Comparison of ENCODE assay signal across 18 cellular contexts in genomic region chr20:15889073-15889923, GRCh38.
DNase-seq lines count a peak whose midpoint lies in the region; ATAC-seq, FAIRE-seq and TF ChIP-seq lines count a peak whose summit lies in the region.
"Had no signal": no experiment of that assay in that cellular context is flagged by ENCODE, and none has a peak within 500 bp of the region (broad histone marks: within the 10 kb centered on the region; RNA-seq: fewer than 3 reads in every experiment).

No MANE protein-coding gene starts in this region.

- no peak overlapping the region for H3K23ac ChIP-seq in H1 (ENCODE audit: insufficient read length)

- H3K4me3 Mint-ChIP-seq in effector memory CD8-positive, alpha-beta T cell: no peak overlapping the region
- H3K4me3 Mint-ChIP-seq: activated naive CD8-positive, alpha-beta T cell treated with anti-CD3 and anti-CD28 coated beads, Interleukin-2, amount 10 ng/mL, durations not matched to agents 7 days and 5 days; IgD-negative memory B cell; T-helper 1 cell treated with Interleukin-12 subunit alpha and Interleukin-12 subunit beta and Interleukin-4 antibody, amounts not matched to agents 30 μg/mL and 1 μg/mL, for 36 hours had no signal

- no peak for TF ChIP-seq POLR2A in H1 (IDR thresholded peaks at IDR 0.05; ENCODE audit: control extremely low read depth in 1 of 2, low read depth in 2 of 2, low read length in 2 of 2)

- no peak overlapping the region for H3K14ac ChIP-seq in H1 (ENCODE audit: insufficient read length)

- H2BK12ac ChIP-seq in H1 (ENCODE audit: low read depth, low read length): no peak overlapping the region

- H3K27me3 Mint-ChIP-seq in effector memory CD8-positive, alpha-beta T cell: no peaks in the 10 kb centered on the region
- H3K27me3 Mint-ChIP-seq: activated naive CD8-positive, alpha-beta T cell treated with anti-CD3 and anti-CD28 coated beads, Interleukin-2, amount 10 ng/mL, durations not matched to agents 7 days and 5 days; IgD-negative memory B cell had no signal

- H3K36me3 ChIP-seq in BLaER1 (peaks cover 58% of the 10 kb centered on the region), H1 (ENCODE audit: control insufficient read depth in 2 of 4, insufficient read depth in 4 of 4, low read length in 3 of 4) (no peaks in the 10 kb centered on the region)

- no peaks in the 10 kb centered on the region for H3K79me2 ChIP-seq in H1 (ENCODE audit: control insufficient read depth in 1 of 2, insufficient read depth in 2 of 2, low read length in 2 of 2)

- no peaks in the 10 kb centered on the region for H3K27me3 ChIP-seq in BLaER1
- H3K27me3 ChIP-seq in H1 (replicated peaks in 1 of 4; ENCODE audit: control insufficient read depth in 3 of 4, extremely low read depth in 1 of 4, insufficient read depth in 3 of 4, low read length in 3 of 4): no peaks in the 10 kb centered on the region
- no peaks in the 10 kb centered on the region for H3K27me3 ChIP-seq in foreskin keratinocyte

- no peaks in the 10 kb centered on the region for H4K20me1 ChIP-seq in BLaER1
- H4K20me1 ChIP-seq in H1 (replicated peaks in 1 of 2; ENCODE audit: control insufficient read depth in 1 of 2, insufficient read depth in 2 of 2, low read length in 2 of 2): no peaks in the 10 kb centered on the region

- H3K27ac ChIP-seq in BLaER1 (no peak overlapping the region), H1 (ENCODE audit: low read depth, low read length) (no peak overlapping the region), foreskin keratinocyte (no peak overlapping the region)

- H2BK20ac ChIP-seq in H1 (ENCODE audit: low read length): no peak overlapping the region

- no peak overlapping the region for H2BK5ac ChIP-seq in H1 (ENCODE audit: low read depth, low read length)

- no peak overlapping the region for H2BK120ac ChIP-seq in H1 (replicated peaks; ENCODE audit: low read depth, low read length)

- H3K4me1 ChIP-seq in BLaER1 (peaks cover 53% of the 10 kb centered on the region), H1 (replicated peaks in 1 of 4; ENCODE audit: control insufficient read depth in 3 of 4, insufficient read depth in 4 of 4, low read length in 3 of 4) (peaks cover 0 to 15% (median 9%) of the 10 kb centered on the region in 4 experiments; a peak in 3 of 7 replicates), foreskin keratinocyte (no peaks in the 10 kb centered on the region)

- H2AFZ ChIP-seq in H1 (ENCODE audit: low read length): no peak overlapping the region

- no peak overlapping the region for H3K9ac ChIP-seq in BLaER1
- no peak overlapping the region for H3K9ac ChIP-seq in H1 (replicated peaks in 1 of 4; ENCODE audit: extremely low read depth in 1 of 4, low read depth in 3 of 4, low read length in 3 of 4)

- no peak overlapping the region for H3K27ac Mint-ChIP-seq in effector memory CD8-positive, alpha-beta T cell
- H3K27ac Mint-ChIP-seq: activated naive CD8-positive, alpha-beta T cell treated with anti-CD3 and anti-CD28 coated beads, Interleukin-2, amount 10 ng/mL, durations not matched to agents 7 days and 5 days; IgD-negative memory B cell; T-helper 1 cell treated with Interleukin-12 subunit alpha and Interleukin-12 subunit beta and Interleukin-4 antibody, amounts not matched to agents 30 μg/mL and 1 μg/mL, for 36 hours had no signal

- no peak for DNase-seq in GM19239 (ENCODE audit: insufficient read length, low spot score)
- DNase-seq in NCI-H2081 (lab: John Stamatoyannopoulos, UW): peak; percentile 78 to 90
- no peak for DNase-seq in H1 (ENCODE audit: low read depth in 1 of 2, low spot score in 2 of 2)
- DNase-seq in effector memory CD8-positive, alpha-beta T cell: no peak
- DNase-seq in activated T-cell treated with anti-CD3 and anti-CD28 coated beads for 4 hours: no peak
- no peak for DNase-seq in foreskin keratinocyte
- no peak for DNase-seq in NCI-H187 treated with DMSO at 0.1 percent for 48 hours (lab: John Stamatoyannopoulos, UW)
- DNase-seq: activated CD4-positive, alpha-beta T cell treated with anti-CD3 and anti-CD28 coated beads for 1 hour; activated naive CD8-positive, alpha-beta T cell treated with anti-CD3 and anti-CD28 coated beads, Interleukin-2, amount 10 ng/mL, durations not matched to agents 7 days and 5 days; cerebellar nuclear complex; glutamatergic neuron; stimulated activated CD4-positive, alpha-beta T cell treated with anti-CD3 and anti-CD28 coated beads, Interleukin-1b, Interleukin-23, amount 100 ng/mL, for 48 hours; stimulated activated CD8-positive, alpha-beta memory T cell treated with anti-CD3 and anti-CD28 coated beads, Interleukin-4, amount 100 ng/mL, for 48 hours had no signal

- H3K4me3 ChIP-seq in BLaER1: no peak overlapping the region
- H3K4me3 ChIP-seq in H1 (ENCODE audit: extremely low read depth in 1 of 4, insufficient read depth in 2 of 4, low read depth in 3 of 4, low read length in 4 of 4): no peak overlapping the region

- WGBS in H1 (ENCODE audit: extremely low coverage in 1 of 2, insufficient coverage in 1 of 2, insufficient read length in 1 of 2, insufficient replicate concordance in 2 of 2, low coverage in 1 of 2, low lambda C conversion rate in 2 of 2, missing lambda C conversion rate in 1 of 2), 2 experiments: 75% methylated on average over 3 of the region's 3 CpGs; no CpG with 5 or more reads in 1 of the 2 experiments

- no peak overlapping the region for H4K5ac ChIP-seq in H1 (ENCODE audit: insufficient read length, low read depth, low read length)

- H3K79me1 ChIP-seq in H1 (ENCODE audit: low read depth, low read length): no peaks in the 10 kb centered on the region

- H3K23me2 ChIP-seq in H1 (ENCODE audit: low read depth, low read length): no peaks in the 10 kb centered on the region

- H3K4me2 ChIP-seq in BLaER1: peak overlapping the region; percentile 65
- peak overlapping the region in 1 of 2 experiments; percentile 18; a peak in 1 of 4 replicates for H3K4me2 ChIP-seq in H1 (ENCODE audit: insufficient read depth in 1 of 2, low read depth in 2 of 2, low read length in 2 of 2)

- H3K9me3 ChIP-seq in BLaER1 (peaks cover 20% of the 10 kb centered on the region), H1 (ENCODE audit: insufficient read depth in 2 of 2, low read depth in 1 of 2, low read length in 1 of 2) (no peaks in the 10 kb centered on the region)

- peaks cover 11 to 21% of the 10 kb centered on the region in 2 donors for H3K9me3 Mint-ChIP-seq in effector memory CD8-positive, alpha-beta T cell

- no peaks in the 10 kb centered on the region for H3K4me1 Mint-ChIP-seq in effector memory CD8-positive, alpha-beta T cell (ENCODE audit: low read depth in 2 of 2)
- H3K4me1 Mint-ChIP-seq: activated naive CD8-positive, alpha-beta T cell treated with anti-CD3 and anti-CD28 coated beads, Interleukin-2, amount 10 ng/mL, durations not matched to agents 7 days and 5 days had no signal

- H3K18ac ChIP-seq in H1 (ENCODE audit: extremely low read depth, low read length): no peak overlapping the region

- ATAC-seq in effector memory CD8-positive, alpha-beta T cell (replicated peaks): no peak
- ATAC-seq in foreskin keratinocyte: no peak

- H3K4ac ChIP-seq in H1 (replicated peaks; ENCODE audit: insufficient read length, low read depth, low read length): no peak overlapping the region

- POLR2A ChIA-PET in H1 (lab: Charles Lee; ENCODE audit: partially characterized antibody): no interaction called here

- no peak for TF ChIP-seq CTCF in H1 (IDR thresholded peaks at IDR 0.05; ENCODE audit: control extremely low read depth in 1 of 3, insufficient read depth in 1 of 3, low read depth in 1 of 3, low read length in 3 of 3)
- TF ChIP-seq CTCF in foreskin keratinocyte (conservative IDR thresholded peaks at IDR 0.05): no peak

- H3K56ac ChIP-seq in H1 (replicated peaks; ENCODE audit: insufficient read length, low read depth, low read length): no peak overlapping the region

- no peak overlapping the region for H2BK15ac ChIP-seq in H1 (ENCODE audit: low read length)

- no peak for TF ChIP-seq RAD21 in H1 (IDR thresholded peaks at IDR 0.05 in 1 of 2, conservative IDR thresholded peaks at IDR 0.05 in 1 of 2; ENCODE audit: low read depth in 2 of 2, low read length in 2 of 2)

- CTCF ChIA-PET in H1 (lab: Charles Lee; ENCODE audit: partially characterized antibody): interaction anchor here (1.2 kb wide), 1 partner anchor 181 kb away, joined by 3 read pairs; no protein-coding TSS in a partner anchor

- H3K36me3 Mint-ChIP-seq in effector memory CD8-positive, alpha-beta T cell (ENCODE audit: insufficient read depth): no peaks in the 10 kb centered on the region
- H3K36me3 Mint-ChIP-seq: activated naive CD8-positive, alpha-beta T cell treated with anti-CD3 and anti-CD28 coated beads, Interleukin-2, amount 10 ng/mL, durations not matched to agents 7 days and 5 days had no signal

- no peak overlapping the region for H4K91ac ChIP-seq in H1 (replicated peaks; ENCODE audit: insufficient read length, low read length)

- no peak overlapping the region for H2AK5ac ChIP-seq in H1 (ENCODE audit: low read depth, low read length)

- FAIRE-seq in GM19239 (lab: Jason Lieb, UNC) (peak; percentile 83), H1 (lab: Jason Lieb, UNC) (peak; percentile 42)
- FAIRE-seq: GM12891, RCC 7860 had no signal

- no peak overlapping the region for H4K8ac ChIP-seq in H1 (ENCODE audit: extremely low read depth, insufficient read depth, low read length)

- no peak for TF ChIP-seq EP300 in H1 (IDR thresholded peaks at IDR 0.05; ENCODE audit: borderline replicate concordance in 1 of 2, low read depth in 2 of 2, low read length in 2 of 2)

TF ChIP-seq in H1, 55 proteins besides CTCF, POLR2A, EP300 and RAD21 (continues in another document):
- TF ChIP-seq CTBP2 (IDR thresholded peaks at IDR 0.05; ENCODE audit: borderline replicate concordance, insufficient read depth, insufficient read length, low read length): no peak
- no peak for TF ChIP-seq BRCA1 (IDR thresholded peaks at IDR 0.05; ENCODE audit: low read depth, low read length)
- TF ChIP-seq CEBPB (IDR thresholded peaks at IDR 0.05; ENCODE audit: low read depth, low read length): no peak
- TF ChIP-seq KDM4A (IDR thresholded peaks at IDR 0.05; ENCODE audit: low read depth, low read length, severe bottlenecking): no peak
- TF ChIP-seq RXRA (IDR thresholded peaks at IDR 0.05; ENCODE audit: insufficient read depth, low read depth, low read length): no peak
- TF ChIP-seq CBX5 (IDR thresholded peaks at IDR 0.05; ENCODE audit: low read depth, low read length): no peak
- no peak for TF ChIP-seq ATF2 (IDR thresholded peaks at IDR 0.05; ENCODE audit: low read length)
- TF ChIP-seq ZNF274 (IDR thresholded peaks at IDR 0.05; ENCODE audit: borderline replicate concordance, extremely low read depth, low read length): no peak

Comparison
In these comparisons a context has a peak if more than half of its experiments do, and no peak if none do; other contexts are left out.
1. DNase-seq: peak in NCI-H2081 (2 of 2); none in GM19239 (single experiment), H1 (0 of 2), effector memory CD8-positive, alpha-beta T cell (0 of 3), activated T-cell treated with anti-CD3 and anti-CD28 coated beads for 4 hours (single experiment), foreskin keratinocyte (0 of 2) and NCI-H187 treated with DMSO at 0.1 percent for 48 hours (single experiment).